In the genomic region with DNA sequence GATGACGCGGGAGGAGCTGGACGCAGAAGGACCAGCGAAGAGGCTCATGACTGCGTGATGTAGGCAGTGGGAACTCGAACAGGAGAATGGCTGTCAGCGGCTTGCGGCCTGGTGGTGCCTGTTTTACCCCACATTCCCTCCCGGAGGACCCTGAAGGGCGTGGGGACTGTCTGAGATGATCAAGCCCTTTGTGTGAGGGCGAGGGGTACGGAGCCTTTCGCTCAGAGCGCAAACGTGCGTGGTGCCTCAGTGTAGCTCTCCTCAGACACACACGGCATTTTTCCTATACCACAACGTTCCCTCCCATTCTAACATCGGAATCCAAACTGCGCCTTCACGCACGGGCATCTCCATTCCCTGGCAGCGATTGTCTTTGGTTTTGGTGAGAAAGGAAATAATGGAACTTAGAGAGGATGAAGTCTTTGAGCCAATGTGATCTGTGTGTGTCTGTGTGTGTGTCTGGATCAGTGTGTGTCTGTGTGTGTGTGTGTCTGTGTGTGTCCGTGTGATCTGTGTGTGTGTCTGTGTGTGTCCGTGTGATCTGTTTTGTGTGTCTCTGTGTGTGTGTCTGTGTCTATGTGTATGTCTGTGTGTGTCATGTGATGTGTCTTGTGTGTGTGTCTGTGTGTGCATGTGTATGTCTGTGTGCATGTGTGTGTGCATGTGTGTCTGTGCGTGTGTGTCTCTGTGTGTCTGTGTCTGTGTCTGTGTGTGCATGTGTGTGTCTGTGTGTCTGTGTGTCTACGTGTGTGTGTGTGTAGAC, we compare ENCODE assay signal across 2 cellular contexts.
TF ChIP-seq lines count a peak whose summit lies in the region.

No MANE protein-coding gene starts in this region.

TF ChIP-seq in SK-N-SH, 30 proteins besides CTCF, POLR2A, EP300 and RAD21:
- no peak for TF ChIP-seq GABPA (IDR thresholded peaks at IDR 0.05; ENCODE audit: low read depth)
- TF ChIP-seq SIN3A (IDR thresholded peaks at IDR 0.05; ENCODE audit: borderline replicate concordance, low read depth, low read length) = no peak
- TF ChIP-seq, protein P1, sequence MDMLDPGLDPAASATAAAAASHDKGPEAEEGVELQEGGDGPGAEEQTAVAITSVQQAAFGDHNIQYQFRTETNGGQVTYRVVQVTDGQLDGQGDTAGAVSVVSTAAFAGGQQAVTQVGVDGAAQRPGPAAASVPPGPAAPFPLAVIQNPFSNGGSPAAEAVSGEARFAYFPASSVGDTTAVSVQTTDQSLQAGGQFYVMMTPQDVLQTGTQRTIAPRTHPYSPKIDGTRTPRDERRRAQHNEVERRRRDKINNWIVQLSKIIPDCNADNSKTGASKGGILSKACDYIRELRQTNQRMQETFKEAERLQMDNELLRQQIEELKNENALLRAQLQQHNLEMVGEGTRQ (IDR thresholded peaks at IDR 0.05; ENCODE audit: borderline replicate concordance, low read depth, low read length) = no peak
- no peak for TF ChIP-seq CHD2 (IDR thresholded peaks at IDR 0.05; ENCODE audit: low read length, partially characterized antibody)
- TF ChIP-seq RFX5 (IDR thresholded peaks at IDR 0.05; ENCODE audit: low read length) = no peak
- TF ChIP-seq NFIC (IDR thresholded peaks at IDR 0.05; ENCODE audit: borderline replicate concordance) = no peak
- TF ChIP-seq FOXJ3 (CRISPR knock-in tag; IDR thresholded peaks at IDR 0.05) = no peak
- TF ChIP-seq JUND (IDR thresholded peaks at IDR 0.05) = no peak
- TF ChIP-seq TAF1 (IDR thresholded peaks at IDR 0.05; ENCODE audit: borderline replicate concordance, low read depth, low read length) = no peak

TF ChIP-seq in SK-N-SH treated with all-trans-retinoic acid at 6 μM for 48 hours, 23 proteins besides CTCF, POLR2A, EP300 and RAD21:
- TF ChIP-seq, protein P2, sequence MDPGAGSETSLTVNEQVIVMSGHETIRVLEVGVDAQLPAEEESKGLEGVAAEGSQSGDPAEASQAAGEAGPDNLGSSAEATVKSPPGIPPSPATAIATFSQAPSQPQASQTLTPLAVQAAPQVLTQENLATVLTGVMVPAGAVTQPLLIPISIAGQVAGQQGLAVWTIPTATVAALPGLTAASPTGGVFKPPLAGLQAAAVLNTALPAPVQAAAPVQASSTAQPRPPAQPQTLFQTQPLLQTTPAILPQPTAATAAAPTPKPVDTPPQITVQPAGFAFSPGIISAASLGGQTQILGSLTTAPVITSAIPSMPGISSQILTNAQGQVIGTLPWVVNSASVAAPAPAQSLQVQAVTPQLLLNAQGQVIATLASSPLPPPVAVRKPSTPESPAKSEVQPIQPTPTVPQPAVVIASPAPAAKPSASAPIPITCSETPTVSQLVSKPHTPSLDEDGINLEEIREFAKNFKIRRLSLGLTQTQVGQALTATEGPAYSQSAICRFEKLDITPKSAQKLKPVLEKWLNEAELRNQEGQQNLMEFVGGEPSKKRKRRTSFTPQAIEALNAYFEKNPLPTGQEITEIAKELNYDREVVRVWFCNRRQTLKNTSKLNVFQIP (CRISPR knock-in tag; IDR thresholded peaks at IDR 0.05; ENCODE audit: borderline replicate concordance, low read depth) = no peak
- TF ChIP-seq, protein P3, sequence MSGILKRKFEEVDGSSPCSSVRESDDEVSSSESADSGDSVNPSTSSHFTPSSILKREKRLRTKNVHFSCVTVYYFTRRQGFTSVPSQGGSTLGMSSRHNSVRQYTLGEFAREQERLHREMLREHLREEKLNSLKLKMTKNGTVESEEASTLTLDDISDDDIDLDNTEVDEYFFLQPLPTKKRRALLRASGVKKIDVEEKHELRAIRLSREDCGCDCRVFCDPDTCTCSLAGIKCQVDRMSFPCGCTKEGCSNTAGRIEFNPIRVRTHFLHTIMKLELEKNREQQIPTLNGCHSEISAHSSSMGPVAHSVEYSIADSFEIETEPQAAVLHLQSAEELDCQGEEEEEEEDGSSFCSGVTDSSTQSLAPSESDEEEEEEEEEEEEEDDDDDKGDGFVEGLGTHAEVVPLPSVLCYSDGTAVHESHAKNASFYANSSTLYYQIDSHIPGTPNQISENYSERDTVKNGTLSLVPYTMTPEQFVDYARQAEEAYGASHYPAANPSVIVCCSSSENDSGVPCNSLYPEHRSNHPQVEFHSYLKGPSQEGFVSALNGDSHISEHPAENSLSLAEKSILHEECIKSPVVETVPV (CRISPR knock-in tag; IDR thresholded peaks at IDR 0.05) = no peak
- TF ChIP-seq ZNF565 (CRISPR knock-in tag; conservative IDR thresholded peaks at IDR 0.05; ENCODE audit: low read depth) (no peak), BACH2 (CRISPR knock-in tag; IDR thresholded peaks at IDR 0.05; ENCODE audit: borderline replicate concordance) (no peak), ZFP30 (CRISPR knock-in tag; IDR thresholded peaks at IDR 0.05) (no peak), ISL1 (CRISPR knock-in tag; IDR thresholded peaks at IDR 0.05) (no peak), ESRRG (CRISPR knock-in tag; IDR thresholded peaks at IDR 0.05) (no peak), GLIS3 (CRISPR knock-in tag; IDR thresholded peaks at IDR 0.05) (no peak), OSR1 (CRISPR knock-in tag; IDR thresholded peaks at IDR 0.05) (no peak), TCF4 (CRISPR knock-in tag; IDR thresholded peaks at IDR 0.05; ENCODE audit: borderline replicate concordance) (no peak)
- TF ChIP-seq, protein P4, sequence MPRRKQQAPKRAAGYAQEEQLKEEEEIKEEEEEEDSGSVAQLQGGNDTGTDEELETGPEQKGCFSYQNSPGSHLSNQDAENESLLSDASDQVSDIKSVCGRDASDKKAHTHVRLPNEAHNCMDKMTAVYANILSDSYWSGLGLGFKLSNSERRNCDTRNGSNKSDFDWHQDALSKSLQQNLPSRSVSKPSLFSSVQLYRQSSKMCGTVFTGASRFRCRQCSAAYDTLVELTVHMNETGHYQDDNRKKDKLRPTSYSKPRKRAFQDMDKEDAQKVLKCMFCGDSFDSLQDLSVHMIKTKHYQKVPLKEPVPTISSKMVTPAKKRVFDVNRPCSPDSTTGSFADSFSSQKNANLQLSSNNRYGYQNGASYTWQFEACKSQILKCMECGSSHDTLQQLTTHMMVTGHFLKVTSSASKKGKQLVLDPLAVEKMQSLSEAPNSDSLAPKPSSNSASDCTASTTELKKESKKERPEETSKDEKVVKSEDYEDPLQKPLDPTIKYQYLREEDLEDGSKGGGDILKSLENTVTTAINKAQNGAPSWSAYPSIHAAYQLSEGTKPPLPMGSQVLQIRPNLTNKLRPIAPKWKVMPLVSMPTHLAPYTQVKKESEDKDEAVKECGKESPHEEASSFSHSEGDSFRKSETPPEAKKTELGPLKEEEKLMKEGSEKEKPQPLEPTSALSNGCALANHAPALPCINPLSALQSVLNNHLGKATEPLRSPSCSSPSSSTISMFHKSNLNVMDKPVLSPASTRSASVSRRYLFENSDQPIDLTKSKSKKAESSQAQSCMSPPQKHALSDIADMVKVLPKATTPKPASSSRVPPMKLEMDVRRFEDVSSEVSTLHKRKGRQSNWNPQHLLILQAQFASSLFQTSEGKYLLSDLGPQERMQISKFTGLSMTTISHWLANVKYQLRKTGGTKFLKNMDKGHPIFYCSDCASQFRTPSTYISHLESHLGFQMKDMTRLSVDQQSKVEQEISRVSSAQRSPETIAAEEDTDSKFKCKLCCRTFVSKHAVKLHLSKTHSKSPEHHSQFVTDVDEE (CRISPR knock-in tag; IDR thresholded peaks at IDR 0.05) = no peak
